In the genomic region with DNA sequence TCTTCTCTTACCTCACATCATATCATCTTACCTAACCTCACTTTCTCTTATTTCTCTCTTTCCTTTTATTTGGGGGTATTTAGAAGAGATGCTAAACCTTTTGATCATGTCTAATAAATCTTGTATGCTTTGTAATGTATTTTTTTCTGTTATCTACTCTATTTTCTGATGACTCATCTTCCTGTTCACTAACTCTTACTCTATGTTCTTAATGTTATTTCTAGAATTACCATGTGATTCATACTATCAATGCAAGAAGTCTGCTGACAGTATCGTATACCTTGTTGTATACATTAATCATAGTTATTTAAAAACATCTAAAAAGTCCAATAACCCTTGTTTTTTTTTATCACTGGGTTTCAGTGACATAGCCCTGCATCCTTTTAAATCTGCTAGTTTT, we compare ENCODE assay signal across 28 cellular contexts.
DNase-seq lines count a peak whose midpoint lies in the region; ATAC-seq, FAIRE-seq and TF ChIP-seq lines count a peak whose summit lies in the region.
"Had no signal": no experiment of that assay in that cellular context is flagged by ENCODE, and none has a peak within 500 bp of the region (broad histone marks: within the 10 kb centered on the region; RNA-seq: fewer than 3 reads in every experiment).

No MANE protein-coding gene starts in this region.

- H3K79me2 ChIP-seq in HepG2 (ENCODE audit: insufficient read depth, low read length): no peaks in the 10 kb centered on the region

- H2AFZ ChIP-seq in HepG2 (ENCODE audit: low read length): no peak overlapping the region

- H3K9me3 ChIP-seq in HepG2 (ENCODE audit: low read length) (no peaks in the 10 kb centered on the region), right lobe of liver (no peaks in the 10 kb centered on the region), adipocyte (ENCODE audit: control insufficient read depth, low read length) (no peaks in the 10 kb centered on the region)
- H3K9me3 ChIP-seq: thoracic aorta had no signal

- in situ Hi-C loops in HepG2 (cut with HindIII; ENCODE audit: extremely low pct_ligation_motif_present, low pct_unique_long_range_greater_than_20kb): no loop called here

- TF ChIP-seq CTCF in HepG2 (CRISPR knock-in tag; IDR thresholded peaks at IDR 0.05) (no peak), right lobe of liver (IDR thresholded peaks at IDR 0.05) (no peak), fibroblast of pulmonary artery (IDR thresholded peaks at IDR 0.05; ENCODE audit: low read length, missing control alignments) (no peak)

- TF ChIP-seq RAD21 in HepG2 (CRISPR knock-in tag; IDR thresholded peaks at IDR 0.05): no peak

- H3K4me1 ChIP-seq in HepG2 (ENCODE audit: insufficient read depth, low read length) (no peaks in the 10 kb centered on the region), right lobe of liver (no peaks in the 10 kb centered on the region), adipocyte (ENCODE audit: control insufficient read depth, insufficient read depth, low read length) (peaks cover 5% of the 10 kb centered on the region)

- no peak overlapping the region for H3K4me2 ChIP-seq in HepG2 (ENCODE audit: low read depth, low read length)

- H3K36me3 ChIP-seq in HepG2 (replicated peaks in 1 of 2; ENCODE audit: control insufficient read depth in 1 of 2, insufficient read depth in 2 of 2, low read length in 2 of 2) (no peaks in the 10 kb centered on the region), right lobe of liver (no peaks in the 10 kb centered on the region), adipocyte (ENCODE audit: control insufficient read depth, insufficient read depth, low read length, severe bottlenecking) (no peaks in the 10 kb centered on the region)
- H3K36me3 ChIP-seq: thoracic aorta, WERI-Rb-1 had no signal

- no peak for FAIRE-seq in HepG2 (lab: Jason Lieb, UNC)
- FAIRE-seq: H1, kidney had no signal

- no peaks in the 10 kb centered on the region for H4K20me1 ChIP-seq in HepG2 (ENCODE audit: insufficient read depth, low read length)

- no peak for TF ChIP-seq POLR2A in HepG2 (IDR thresholded peaks at IDR 0.05; ENCODE audit: insufficient read depth in 1 of 2, low read depth in 2 of 2, low read length in 2 of 2)
- no peak for TF ChIP-seq POLR2A in right lobe of liver (IDR thresholded peaks at IDR 0.05)

- POLR2A ChIA-PET in HepG2 (lab: Yijun Ruan, JAX): no interaction called here

- BruUV-seq in HepG2 (replicated peaks; lab: Mats Ljungman, UMichigan): no TSS peak

- CTCF ChIA-PET in HepG2 (lab: Yijun Ruan, JAX; ENCODE audit: low intra/inter-chr PET ratio, low total read pairs): no interaction called here

- WGBS in HepG2 (ENCODE audit: low lambda C conversion rate): 0% methylated on average over 1 of the region's 1 CpG
- WGBS in right lobe of liver (ENCODE audit: insufficient coverage, low coverage, low lambda C conversion rate, missing lambda C conversion rate): 50% methylated on average over 1 of the region's 1 CpG

- TF ChIP-seq EP300 in HepG2 (IDR thresholded peaks at IDR 0.05; ENCODE audit: low read depth in 2 of 2, low read length in 2 of 2) (no peak), HepG2 (CRISPR knock-in tag; IDR thresholded peaks at IDR 0.05; ENCODE audit: borderline replicate concordance) (no peak)

- intact Hi-C loops in HepG2 (cut with micrococcal nuclease; ENCODE audit: unreplicated experiment) (no loop called here), right lobe of liver (cut with DNase I) (no loop called here)

- no peaks in the 10 kb centered on the region for H3K27me3 ChIP-seq in HepG2 (ENCODE audit: control insufficient read depth in 1 of 2, insufficient read depth in 2 of 2, low read length in 2 of 2)
- no peaks in the 10 kb centered on the region for H3K27me3 ChIP-seq in right lobe of liver
- no peaks in the 10 kb centered on the region for H3K27me3 ChIP-seq in adipocyte (replicated peaks; ENCODE audit: control insufficient read depth, insufficient read depth, low read length)
- H3K27me3 ChIP-seq: dorsolateral prefrontal cortex had no signal

- H3K9ac ChIP-seq in HepG2 (ENCODE audit: insufficient read depth, low read depth, low read length): no peak overlapping the region
- H3K9ac ChIP-seq in adipocyte (ENCODE audit: low read length): no peak overlapping the region

- H3K4me3 ChIP-seq in HepG2 (replicated peaks in 1 of 3; ENCODE audit: insufficient read depth in 1 of 3, low read depth in 2 of 3, low read length in 3 of 3) (no peak overlapping the region), right lobe of liver (no peak overlapping the region), adipocyte (ENCODE audit: low read length) (no peak overlapping the region), fibroblast of pulmonary artery (replicated peaks; ENCODE audit: low read depth, low read length) (no peak overlapping the region)
- H3K4me3 ChIP-seq: dorsolateral prefrontal cortex, thoracic aorta had no signal

- ATAC-seq in HepG2: no peak
- ATAC-seq in right lobe of liver: no peak
- ATAC-seq in GM19023 (IDR thresholded peaks at IDR 0.05; ENCODE audit: unreplicated experiment): no peak
- ATAC-seq in HG03175 (IDR thresholded peaks at IDR 0.05; ENCODE audit: unreplicated experiment): no peak
- ATAC-seq: activated naive CD4-positive, alpha-beta T cell treated with anti-CD3 and anti-CD28 coated beads, Interleukin-2, amount 50 U/mL, for 72 hours; natural killer cell treated with Interleukin-12 subunit alpha and Interleukin-12 subunit beta and Interleukin-15 and Interleukin-18, amount 100 ng/mL, for 72 hours; stimulated activated memory B cell treated with anti-CD40 and anti-IgM and Interleukin-4, amounts not matched to agents 10 μg/mL and 1 μg/mL and 100 μg/mL, for 72 hours had no signal

- DNase-seq in HepG2 (ENCODE audit: low spot score) (no peak), right lobe of liver (no peak), adipocyte (ENCODE audit: low read depth) (peak; percentile 28), fibroblast of pulmonary artery (ENCODE audit: low read depth) (peak; percentile 35), NCI-H69 (lab: John Stamatoyannopoulos, UW) (no peak), AG20443 (ENCODE audit: low spot score) (no peak)
- DNase-seq: 8988T; activated CD4-positive, alpha-beta memory T cell treated with anti-CD3 and anti-CD28 coated beads for 36 hours; activated T-cell treated with anti-CD3 and anti-CD28 coated beads, Interleukin-2, amount 50 U/mL, for 24 hours; dorsolateral prefrontal cortex; erythroblast; KBM-7; kidney; mesendoderm; NCI-H1048; NCI-H2029 treated with DMSO at 0.1 percent for 48 hours; NCI-H510A; SIG-M5; T-helper 2 cell; WERI-Rb-1 had no signal

- H3K27ac ChIP-seq in HepG2 (ENCODE audit: extremely low read length, insufficient read depth, low read length) (no peak overlapping the region), right lobe of liver (no peak overlapping the region)
- H3K27ac ChIP-seq: C4-2B, thoracic aorta, WERI-Rb-1 had no signal

TF ChIP-seq in HepG2, 621 proteins besides CTCF, POLR2A, EP300 and RAD21:
- no peak for TF ChIP-seq ZNF7 (CRISPR knock-in tag; IDR thresholded peaks at IDR 0.05)
- TF ChIP-seq, protein P1, sequence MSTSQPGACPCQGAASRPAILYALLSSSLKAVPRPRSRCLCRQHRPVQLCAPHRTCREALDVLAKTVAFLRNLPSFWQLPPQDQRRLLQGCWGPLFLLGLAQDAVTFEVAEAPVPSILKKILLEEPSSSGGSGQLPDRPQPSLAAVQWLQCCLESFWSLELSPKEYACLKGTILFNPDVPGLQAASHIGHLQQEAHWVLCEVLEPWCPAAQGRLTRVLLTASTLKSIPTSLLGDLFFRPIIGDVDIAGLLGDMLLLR (CRISPR knock-in tag; IDR thresholded peaks at IDR 0.05): no peak
- TF ChIP-seq, protein P2, sequence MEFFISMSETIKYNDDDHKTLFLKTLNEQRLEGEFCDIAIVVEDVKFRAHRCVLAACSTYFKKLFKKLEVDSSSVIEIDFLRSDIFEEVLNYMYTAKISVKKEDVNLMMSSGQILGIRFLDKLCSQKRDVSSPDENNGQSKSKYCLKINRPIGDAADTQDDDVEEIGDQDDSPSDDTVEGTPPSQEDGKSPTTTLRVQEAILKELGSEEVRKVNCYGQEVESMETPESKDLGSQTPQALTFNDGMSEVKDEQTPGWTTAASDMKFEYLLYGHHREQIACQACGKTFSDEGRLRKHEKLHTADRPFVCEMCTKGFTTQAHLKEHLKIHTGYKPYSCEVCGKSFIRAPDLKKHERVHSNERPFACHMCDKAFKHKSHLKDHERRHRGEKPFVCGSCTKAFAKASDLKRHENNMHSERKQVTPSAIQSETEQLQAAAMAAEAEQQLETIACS (CRISPR knock-in tag; IDR thresholded peaks at IDR 0.05): no peak
- TF ChIP-seq ZNF382 (CRISPR knock-in tag; IDR thresholded peaks at IDR 0.05; ENCODE audit: borderline replicate concordance): no peak
- no peak for TF ChIP-seq FOSL1 (CRISPR knock-in tag; IDR thresholded peaks at IDR 0.05; ENCODE audit: borderline replicate concordance)
- peak; percentile 6; the same call in 1 of the 2 replicates for TF ChIP-seq MAFF (IDR thresholded peaks at IDR 0.05; ENCODE audit: low read depth, low read length)
- TF ChIP-seq MAFK (conservative IDR thresholded peaks at IDR 0.05 in 1 of 2, IDR thresholded peaks at IDR 0.05 in 1 of 2; ENCODE audit: low read length in 2 of 2): 0 out of 4 replicates have a peak, but pooled peaks of 1 of the 2 experiments have one; percentile 18

Comparison
In these comparisons a context has a peak if more than half of its experiments do, and no peak if none do; other contexts are left out.
1. DNase-seq: peak in adipocyte (single experiment) and fibroblast of pulmonary artery (single experiment); none in HepG2 (single experiment), right lobe of liver (0 of 3), NCI-H69 (single experiment) and AG20443 (single experiment).